In the genomic region with DNA sequence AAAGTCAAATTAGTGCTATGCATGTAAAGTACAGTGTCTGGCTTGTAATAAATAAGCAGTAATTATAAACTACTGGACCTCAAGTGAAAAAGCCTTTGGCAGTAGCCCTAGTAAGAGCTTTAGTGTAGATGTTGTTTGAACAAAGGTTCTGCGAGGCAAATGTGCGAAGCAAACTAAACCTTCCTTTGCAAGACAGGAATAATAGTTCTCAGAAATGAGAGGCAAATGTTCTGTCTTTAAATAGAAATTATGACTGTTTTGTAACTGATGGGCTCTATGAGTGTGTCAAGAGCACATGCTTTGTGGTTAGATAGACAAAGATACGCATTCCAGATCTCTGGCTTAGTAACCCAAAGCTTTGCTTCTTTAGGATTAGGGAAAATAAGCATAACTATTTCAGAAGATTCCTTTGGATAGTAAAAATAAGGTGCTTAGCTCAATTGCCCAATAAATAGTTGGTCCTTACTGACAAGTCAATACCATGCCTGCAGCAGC, we compare ENCODE assay signal across 21 cellular contexts.
"Had no signal": no experiment of that assay in that cellular context is flagged by ENCODE, and none has a peak within 500 bp of the region (broad histone marks: within the 10 kb centered on the region; RNA-seq: fewer than 3 reads in every experiment).

No MANE protein-coding gene starts in this region.

- H3K27ac ChIP-seq: dorsolateral prefrontal cortex, epithelial cell of prostate, esophagus muscularis mucosa, lower lobe of right lung, prostate gland, right atrium auricular region, spleen, thyroid gland had no signal

- FAIRE-seq: colon, frontal cortex, keratinocyte had no signal

- DNase-seq: dorsolateral prefrontal cortex; effector CD4-positive, alpha-beta T cell; head of caudate nucleus; left ventricle myocardium superior; lower lobe of right lung; naive thymus-derived CD4-positive, alpha-beta T cell; nucleus accumbens; spleen; stimulated activated CD4-positive, alpha-beta T cell treated with anti-CD3 and anti-CD28 coated beads, Interleukin-4, amount 100 ng/mL, for 4 hours; stimulated activated naive CD8-positive, alpha-beta T cell treated with anti-CD3 and anti-CD28 coated beads, Interleukin-15, amount 100 ng/mL, for 72 hours; thyroid gland; trophoblast cell had no signal

- ATAC-seq: left ventricle myocardium superior; lower lobe of right lung; naive thymus-derived CD4-positive, alpha-beta T cell; sciatic nerve; stimulated activated memory B cell treated with anti-CD40 and anti-IgM and Interleukin-4, amounts not matched to agents 10 μg/mL and 1 μg/mL and 100 μg/mL, for 72 hours; stimulated activated naive CD8-positive, alpha-beta T cell treated with anti-CD3 and anti-CD28 coated beads, Interleukin-15, amount 100 ng/mL, for 72 hours had no signal
